In genomic region chr1:161079436-161080110, GRCh38 we compare ENCODE assay signal across 23 cellular contexts. TPM values are rescaled to one million over a fixed set of nuclear protein-coding genes. Genes with fewer than 3 reads are reported as not detected.
A peak's percentile ranks its signal among the peaks of the same experiment; 100 is the strongest.
DNase-seq lines count a peak whose midpoint lies in the region; ATAC-seq and TF ChIP-seq lines count a peak whose summit lies in the region.
"Had no signal": no experiment of that assay in that cellular context is flagged by ENCODE, and none has a peak within 500 bp of the region (broad histone marks: within the 10 kb centered on the region; RNA-seq: fewer than 3 reads in every experiment).

No MANE protein-coding gene starts in this region.

- WGBS in trophoblast cell (ENCODE audit: extremely low coverage, insufficient coverage, insufficient read length) = no CpG with 5 or more reads among the region's 41 CpGs

- no peak overlapping the region for H3K4me2 ChIP-seq in trophoblast cell (ENCODE audit: low read length)
- H3K4me2 ChIP-seq in PC-3 (ENCODE audit: low read length) = no peak overlapping the region
- H3K4me2 ChIP-seq: hepatocyte had no signal

- no peak overlapping the region for H4K8ac ChIP-seq in trophoblast cell (ENCODE audit: low read depth, low read length)

- H4K12ac ChIP-seq in trophoblast cell (ENCODE audit: low read depth, low read length) = no peak overlapping the region

- H3K36me3 ChIP-seq in trophoblast cell (ENCODE audit: control insufficient read depth in 1 of 2, insufficient read depth in 2 of 2, low read length in 2 of 2) (peaks cover 10 to 11% of the 10 kb centered on the region in 2 experiments), PC-3 (ENCODE audit: low read depth, low read length) (no peaks in the 10 kb centered on the region)

- H3K4me1 ChIP-seq in trophoblast cell (ENCODE audit: control insufficient read depth in 1 of 2, insufficient read depth in 2 of 2, low read length in 2 of 2) (peaks cover 47 to 55% of the 10 kb centered on the region in 2 experiments), PC-3 (ENCODE audit: insufficient read depth, low read length) (peaks cover 39% of the 10 kb centered on the region)

- H2AK5ac ChIP-seq in trophoblast cell (ENCODE audit: low read length) = peak overlapping the region; percentile 64

- H3K4ac ChIP-seq in trophoblast cell (ENCODE audit: low read depth, low read length) = peak overlapping the region; percentile 2

- no TSS peak for BruUV-seq in PC-3 (replicated peaks; lab: Mats Ljungman, UMichigan)

- no peaks in the 10 kb centered on the region for H3K9me2 ChIP-seq in PC-3 (replicated peaks; ENCODE audit: low read length)

- POLR2A ChIA-PET in WTC11 (lab: Charles Lee) = interaction anchor here (0.6 kb wide), 1 partner anchor 108 kb away, joined by 7 read pairs; no protein-coding TSS in a partner anchor
- POLR2A ChIA-PET in PC-3 (lab: Charles Lee; ENCODE audit: unreplicated experiment) = no interaction called here
- POLR2A ChIA-PET in activated CD4-positive, alpha-beta memory T cell treated with anti-CD3 and anti-CD28 coated beads for 36 hours (lab: Charles Lee) = interaction anchor here (0.6 to 0.9 kb wide), 3 partner anchors 9 to 18 kb away, joined by 3 to 5 read pairs (median 4); partner anchors contain the start of gene ARHGAP30

- H3K27me3 Mint-ChIP-seq in WTC11 (ENCODE audit: low read depth) = no peaks in the 10 kb centered on the region; the same call in 1 of the 2 replicates
- no peaks in the 10 kb centered on the region for H3K27me3 Mint-ChIP-seq in activated CD4-positive, alpha-beta memory T cell treated with anti-CD3 and anti-CD28 coated beads for 36 hours
- H3K27me3 Mint-ChIP-seq: natural killer cell treated with Interleukin-12 subunit alpha and Interleukin-12 subunit beta and Interleukin-15 and Interleukin-18, amount 100 ng/mL, for 72 hours; stimulated activated naive CD8-positive, alpha-beta T cell treated with anti-CD3 and anti-CD28 coated beads, Interleukin-15, amount 100 ng/mL, for 72 hours had no signal

- H3K27ac ChIP-seq in trophoblast cell (ENCODE audit: low read depth, low read length) (peak overlapping the region; percentile 81), PC-3 (ENCODE audit: low read length) (no peak overlapping the region)

- no peaks in the 10 kb centered on the region for H4K20me1 ChIP-seq in PC-3 (ENCODE audit: low read length)

- DNase-seq in WTC11 (ENCODE audit: low spot score) (no peak), trophoblast cell (no peak), PC-3 (no peak), GM13977 (ENCODE audit: low spot score) (no peak)
- no peak for DNase-seq in activated CD4-positive, alpha-beta memory T cell treated with anti-CD3 and anti-CD28 coated beads for 36 hours
- DNase-seq: activated CD4-positive, alpha-beta T cell treated with anti-CD3 and anti-CD28 coated beads, Interleukin-2, amount 50 U/mL, for 48 hours; activated naive CD4-positive, alpha-beta T cell treated with anti-CD3 and anti-CD28 coated beads, Interleukin-2, amount 10 ng/mL, durations not matched to agents 7 days and 5 days; activated T-cell treated with anti-CD3 and anti-CD28 coated beads, Interleukin-2, amount 50 U/mL, for 4 hours; CD8-positive, alpha-beta memory T cell; DMS79; NCI-H1417; NCI-H524; Right ventricle myocardium superior; stimulated activated CD4-positive, alpha-beta T cell treated with anti-CD3 and anti-CD28 coated beads, Interleukin-1b, Interleukin-23, amount 100 ng/mL, for 48 hours; stimulated activated naive CD8-positive, alpha-beta T cell treated with anti-CD3 and anti-CD28 coated beads, Interleukin-15, amount 100 ng/mL, for 72 hours had no signal

- in situ Hi-C loops in GM13977 (cut with MboI; ENCODE audit: low pct_unique_long_range_greater_than_20kb, low sequenced_read_pairs, unreplicated experiment) = no loop called here

- no peak overlapping the region for H3K27ac Mint-ChIP-seq in WTC11
- H3K27ac Mint-ChIP-seq in activated CD4-positive, alpha-beta memory T cell treated with anti-CD3 and anti-CD28 coated beads for 36 hours = no peak overlapping the region
- H3K27ac Mint-ChIP-seq: activated naive CD4-positive, alpha-beta T cell treated with anti-CD3 and anti-CD28 coated beads, Interleukin-2, amount 10 ng/mL, durations not matched to agents 7 days and 5 days; memory B cell; stimulated activated naive CD8-positive, alpha-beta T cell treated with anti-CD3 and anti-CD28 coated beads, Interleukin-15, amount 100 ng/mL, for 72 hours had no signal

- H3K9me3 ChIP-seq in trophoblast cell (ENCODE audit: insufficient read depth, low read depth, low read length) (peaks cover 2% of the 10 kb centered on the region), PC-3 (ENCODE audit: low read length) (no peaks in the 10 kb centered on the region)

- ATAC-seq in WTC11 (peak; percentile 33), PC-3 (no peak)
- ATAC-seq: activated T-cell treated with anti-CD3 and anti-CD28 coated beads, Interleukin-2, amount 50 U/mL, for 4 hours; natural killer cell treated with Interleukin-12 subunit alpha and Interleukin-12 subunit beta and Interleukin-15 and Interleukin-18, amount 100 ng/mL, for 72 hours; stimulated activated naive CD8-positive, alpha-beta T cell treated with anti-CD3 and anti-CD28 coated beads, Interleukin-15, amount 100 ng/mL, for 72 hours had no signal

- no peaks in the 10 kb centered on the region for H3F3A ChIP-seq in PC-3 (ENCODE audit: low read length, unreplicated experiment)

- H3K79me2 ChIP-seq in trophoblast cell (ENCODE audit: control insufficient read depth, insufficient read depth, low read length, poor library complexity) (peaks cover 9% of the 10 kb centered on the region), PC-3 (ENCODE audit: low read length) (no peaks in the 10 kb centered on the region)
- H3K79me2 ChIP-seq: hepatocyte had no signal

- H3K9ac ChIP-seq in trophoblast cell (ENCODE audit: low read length) = no peak overlapping the region
- H3K9ac ChIP-seq in PC-3 (ENCODE audit: low read length) = no peak overlapping the region

- peak overlapping the region; percentile 67 for H2BK120ac ChIP-seq in trophoblast cell (ENCODE audit: insufficient read depth, low read length, poor library complexity)

- peak overlapping the region; percentile 5 for H2BK5ac ChIP-seq in trophoblast cell (ENCODE audit: low read depth, low read length, poor library complexity)

- no peaks in the 10 kb centered on the region for H3K36me3 Mint-ChIP-seq in WTC11
- no peaks in the 10 kb centered on the region for H3K36me3 Mint-ChIP-seq in activated CD4-positive, alpha-beta memory T cell treated with anti-CD3 and anti-CD28 coated beads for 36 hours
- H3K36me3 Mint-ChIP-seq: activated naive CD4-positive, alpha-beta T cell treated with anti-CD3 and anti-CD28 coated beads, Interleukin-2, amount 10 ng/mL, durations not matched to agents 7 days and 5 days; CD8-positive, alpha-beta memory T cell; memory B cell; natural killer cell treated with Interleukin-12 subunit alpha and Interleukin-12 subunit beta and Interleukin-15 and Interleukin-18, amount 100 ng/mL, for 72 hours had no signal

- peak overlapping the region; percentile 0 for H2BK12ac ChIP-seq in trophoblast cell (ENCODE audit: low read length)

- peaks cover 53% of the 10 kb centered on the region for H3K79me1 ChIP-seq in trophoblast cell (ENCODE audit: low read length)

- peak overlapping the region; percentile 97 for H4K91ac ChIP-seq in trophoblast cell (ENCODE audit: low read depth, low read length)

- CTCF ChIA-PET in WTC11 (lab: Charles Lee) (interaction anchor here (0.9 to 2.8 kb wide), 8 partner anchors 8 to 41 kb away, joined by 3 to 24 read pairs (median 4); partner anchors contain the start of genes ARHGAP30, KLHDC9 and NECTIN4), PC-3 (lab: Charles Lee) (interaction anchor here (0.5 kb wide), 1 partner anchor 310 kb away, joined by 3 read pairs; no protein-coding TSS in a partner anchor)
- CTCF ChIA-PET in activated CD4-positive, alpha-beta memory T cell treated with anti-CD3 and anti-CD28 coated beads for 36 hours (lab: Charles Lee) = interaction anchor here (1.1 to 2.0 kb wide), 2 partner anchors 8 to 18 kb away, joined by 9 to 14 read pairs; partner anchors contain the start of gene KLHDC9

- peak overlapping the region; percentile 56 for H3K14ac ChIP-seq in trophoblast cell (ENCODE audit: low read length)

- no peaks in the 10 kb centered on the region for H3K9me3 Mint-ChIP-seq in WTC11
- no peaks in the 10 kb centered on the region for H3K9me3 Mint-ChIP-seq in activated CD4-positive, alpha-beta memory T cell treated with anti-CD3 and anti-CD28 coated beads for 36 hours
- H3K9me3 Mint-ChIP-seq: activated naive CD4-positive, alpha-beta T cell treated with anti-CD3 and anti-CD28 coated beads, Interleukin-2, amount 10 ng/mL, durations not matched to agents 7 days and 5 days; activated T-cell treated with anti-CD3 and anti-CD28 coated beads, Interleukin-2, amount 50 U/mL, for 4 hours; CD8-positive, alpha-beta memory T cell; memory B cell; natural killer cell treated with Interleukin-12 subunit alpha and Interleukin-12 subunit beta and Interleukin-15 and Interleukin-18, amount 100 ng/mL, for 72 hours; stimulated activated naive CD8-positive, alpha-beta T cell treated with anti-CD3 and anti-CD28 coated beads, Interleukin-15, amount 100 ng/mL, for 72 hours had no signal

- H3K4me3 ChIP-seq in trophoblast cell (ENCODE audit: low read depth, low read length) (no peak overlapping the region), PC-3 (ENCODE audit: low read length) (no peak overlapping the region)
- H3K4me3 ChIP-seq: hepatocyte had no signal

- no peak overlapping the region for H3K4me3 Mint-ChIP-seq in WTC11
- no peak overlapping the region for H3K4me3 Mint-ChIP-seq in activated CD4-positive, alpha-beta memory T cell treated with anti-CD3 and anti-CD28 coated beads for 36 hours
- H3K4me3 Mint-ChIP-seq: activated naive CD4-positive, alpha-beta T cell treated with anti-CD3 and anti-CD28 coated beads, Interleukin-2, amount 10 ng/mL, durations not matched to agents 7 days and 5 days; activated T-cell treated with anti-CD3 and anti-CD28 coated beads, Interleukin-2, amount 50 U/mL, for 4 hours; CD8-positive, alpha-beta memory T cell; memory B cell; natural killer cell treated with Interleukin-12 subunit alpha and Interleukin-12 subunit beta and Interleukin-15 and Interleukin-18, amount 100 ng/mL, for 72 hours; stimulated activated naive CD8-positive, alpha-beta T cell treated with anti-CD3 and anti-CD28 coated beads, Interleukin-15, amount 100 ng/mL, for 72 hours had no signal

- H3K23ac ChIP-seq in trophoblast cell (ENCODE audit: low read length) = no peak overlapping the region

- H3K27me3 ChIP-seq in trophoblast cell (ENCODE audit: insufficient read depth, low read length) = no peaks in the 10 kb centered on the region
- H3K27me3 ChIP-seq in PC-3 (ENCODE audit: low read length) = no peaks in the 10 kb centered on the region
- H3K27me3 ChIP-seq: hepatocyte had no signal

- peak overlapping the region; percentile 2 for H3K18ac ChIP-seq in trophoblast cell (ENCODE audit: low read length)

- H3K4me1 Mint-ChIP-seq in WTC11 = peaks cover 27% of the 10 kb centered on the region
- no peaks in the 10 kb centered on the region for H3K4me1 Mint-ChIP-seq in activated CD4-positive, alpha-beta memory T cell treated with anti-CD3 and anti-CD28 coated beads for 36 hours (ENCODE audit: low read depth)
- H3K4me1 Mint-ChIP-seq: CD8-positive, alpha-beta memory T cell; memory B cell had no signal

- H2AFZ ChIP-seq in trophoblast cell (ENCODE audit: insufficient read depth, low read length, poor library complexity) (no peak overlapping the region), PC-3 (ENCODE audit: low read length) (no peak overlapping the region)
- H2AFZ ChIP-seq: hepatocyte had no signal

- intact Hi-C loops in PC-3 (cut with micrococcal nuclease) = no loop called here
- intact Hi-C loops in activated CD4-positive, alpha-beta memory T cell treated with anti-CD3 and anti-CD28 coated beads for 36 hours (cut with micrococcal nuclease) = no loop called here

- TF ChIP-seq CTCF in GM12874 (IDR thresholded peaks at IDR 0.05; ENCODE audit: insufficient read depth, low read depth, low read length) = peak; percentile 26; the same call in 1 of the 2 replicates
- TF ChIP-seq CTCF in WTC11 (IDR thresholded peaks at IDR 0.05) = no peak
- no peak for TF ChIP-seq CTCF in PC-3 (conservative IDR thresholded peaks at IDR 0.05; ENCODE audit: low read depth, low read length)
- TF ChIP-seq CTCF in GM13977 (IDR thresholded peaks at IDR 0.05; ENCODE audit: extremely low read depth, insufficient read depth, missing control alignments) = no peak

RNA-seq across cellular contexts. Expression of gene NECTIN4, which starts 9.8 kb away (rescaled TPM):
- total RNA-seq in WTC11 (2021) (0.46 to 1.7 TPM (median 0.48 TPM) in 3 replicates), PC-3 (2014; rRNA removed) (6.8 and 7.0 TPM in 2 replicates)
- 35.8 and 38.6 TPM in 2 replicates for polyA plus RNA-seq in trophoblast cell (2013)
- under 1 TPM in 1 of 2 experiments, not detected in 1; 0.05 TPM for total RNA-seq in activated CD4-positive, alpha-beta memory T cell treated with anti-CD3 and anti-CD28 coated beads for 36 hours
- total RNA-seq: LHCN-M2; natural killer cell treated with Interleukin-12 subunit alpha and Interleukin-12 subunit beta and Interleukin-15 and Interleukin-18, amount 100 ng/mL, for 72 hours; Right ventricle myocardium superior; T-helper 1 cell treated with Interleukin-12 subunit alpha and Interleukin-12 subunit beta and Interleukin-4 antibody, amounts not matched to agents 30 ng/mL and 1 ng/mL, for 36 hours had no signal
- polyA plus RNA-seq: aorta; CD8-positive, alpha-beta memory T cell had no signal

RNA-seq across cellular contexts. Expression of gene ARHGAP30, which starts 9.9 kb away (rescaled TPM):
- total RNA-seq in WTC11 (2021) (0.39 to 0.92 TPM (median 0.52 TPM) in 3 replicates), PC-3 (2014; rRNA removed) (0.12 and 0.55 TPM in 2 replicates)
- polyA plus RNA-seq in trophoblast cell (2013) = 0.82 and 0.97 TPM in 2 replicates
- 100 to 1,000 TPM; 171 to 178 TPM for total RNA-seq in activated CD4-positive, alpha-beta memory T cell treated with anti-CD3 and anti-CD28 coated beads for 36 hours
- total RNA-seq: chondrocyte, LHCN-M2 had no signal

RNA-seq across cellular contexts. Expression of gene KLHDC9, which starts 18.6 kb away (rescaled TPM):
- total RNA-seq in WTC11 (2021) (5.8 to 8.7 TPM (median 8.7 TPM) in 3 replicates), PC-3 (2014; rRNA removed) (3.2 and 3.3 TPM in 2 replicates)
- 4.0 and 4.5 TPM in 2 replicates for polyA plus RNA-seq in trophoblast cell (2013)
- 1 to 10 TPM; 1.2 to 1.6 TPM for total RNA-seq in activated CD4-positive, alpha-beta memory T cell treated with anti-CD3 and anti-CD28 coated beads for 36 hours
- total RNA-seq: T-helper 1 cell treated with Interleukin-12 subunit alpha and Interleukin-12 subunit beta and Interleukin-4 antibody, amounts not matched to agents 30 ng/mL and 1 ng/mL, for 36 hours had no signal
- polyA plus RNA-seq: CD8-positive, alpha-beta memory T cell had no signal

RNA-seq across cellular contexts. Expression of gene USF1, which starts 33.8 kb away (rescaled TPM):
- total RNA-seq in WTC11 (2021) (55.9 to 65.6 TPM (median 57.8 TPM) in 3 replicates), PC-3 (2014; rRNA removed) (111 and 113 TPM in 2 replicates)
- 43.5 and 43.8 TPM in 2 replicates for polyA plus RNA-seq in trophoblast cell (2013)
- 10 to 100 TPM; 43.4 to 43.7 TPM for total RNA-seq in activated CD4-positive, alpha-beta memory T cell treated with anti-CD3 and anti-CD28 coated beads for 36 hours

RNA-seq across cellular contexts. Expression of gene PFDN2, which starts 38.3 kb away (rescaled TPM):
- total RNA-seq in WTC11 (2021) (91.0 to 95.4 TPM (median 92.6 TPM) in 3 replicates), PC-3 (2014; rRNA removed) (174 and 197 TPM in 2 replicates)
- polyA plus RNA-seq in trophoblast cell (2013) = 263 and 270 TPM in 2 replicates
- total RNA-seq in activated CD4-positive, alpha-beta memory T cell treated with anti-CD3 and anti-CD28 coated beads for 36 hours = 100 to 1,000 TPM; 152 to 155 TPM

Comparison
In these comparisons a context has a peak if more than half of its experiments do, and no peak if none do; other contexts are left out.
1. RNA of gene ARHGAP30, which starts 9.9 kb away (total RNA-seq): 171 to 178 TPM in activated CD4-positive, alpha-beta memory T cell treated with anti-CD3 and anti-CD28 coated beads for 36 hours; 0.12 to 0.55 TPM in PC-3 and 0.39 to 0.92 TPM in WTC11; every median in the first group is over 10 times any median in the second.